Comparison of ENCODE assay signal across 8 cellular contexts in genomic region chr13:113951246-113951999, GRCh38. TPM values are rescaled to one million over a fixed set of nuclear protein-coding genes. Genes with fewer than 3 reads are reported as not detected.
DNase-seq lines count a peak whose midpoint lies in the region; ATAC-seq and TF ChIP-seq lines count a peak whose summit lies in the region.

No MANE protein-coding gene starts in this region.

- peaks cover 0 to 18% (median 8%) of the 10 kb centered on the region in 3 donors for H3K36me3 Mint-ChIP-seq in naive thymus-derived CD8-positive, alpha-beta T cell

- no peak for TF ChIP-seq EP300 in stomach (IDR thresholded peaks at IDR 0.05)

- ATAC-seq in naive thymus-derived CD8-positive, alpha-beta T cell, result peak; percentile 71 to 72

- intact Hi-C loops in stomach (cut with DNase I; ENCODE audit: low total_unique reads), result loop anchor here (5.0 kb wide), 1 partner anchor 276 kb away; no protein-coding TSS in a partner anchor

- WGBS in stomach, 5 donors, result 38 to 47% (median 41%) methylated on average over 38 to 42 of the region's 42 CpGs

- H3K4me1 Mint-ChIP-seq in naive thymus-derived CD8-positive, alpha-beta T cell, result peaks cover 4 to 22% (median 13%) of the 10 kb centered on the region in 4 donors

- H3K4me3 ChIP-seq in HFF-Myc (replicated peaks; ENCODE audit: low read depth, low read length) (no peak overlapping the region), fibroblast of mammary gland (ENCODE audit: control insufficient read depth, low read depth, low read length) (no peak overlapping the region), stomach (peak overlapping the region in 3 of 4 donors; percentile 3 to 21 (median 14))

- TF ChIP-seq POLR2A in stomach (IDR thresholded peaks at IDR 0.05), result no peak

- H3K27ac ChIP-seq in stomach, result peak overlapping the region in 1 of 5 donors; percentile 41

- no peaks in the 10 kb centered on the region for H3K9me3 ChIP-seq in stomach

- H3K27ac Mint-ChIP-seq in naive thymus-derived CD8-positive, alpha-beta T cell, result peak overlapping the region in 5 of 10 donors; percentile 9 to 84 (median 46)

- peaks cover 0 to 2% (median 0%) of the 10 kb centered on the region in 9 donors for H3K9me3 Mint-ChIP-seq in naive thymus-derived CD8-positive, alpha-beta T cell

- H3K36me3 ChIP-seq in stomach, result peaks cover 13 to 34% (median 24%) of the 10 kb centered on the region in 4 donors

- POLR2A ChIA-PET in naive thymus-derived CD8-positive, alpha-beta T cell (lab: Charles Lee), result no interaction called here

- H3K4me1 ChIP-seq in stomach, result peaks cover 10 to 28% (median 26%) of the 10 kb centered on the region in 4 donors

- H3K27me3 Mint-ChIP-seq in naive thymus-derived CD8-positive, alpha-beta T cell, result no peaks in the 10 kb centered on the region

- peak; percentile 65 for TF ChIP-seq CTCF in HFF-Myc (IDR thresholded peaks at IDR 0.05; ENCODE audit: low read depth, low read length, missing control alignments)
- peak; percentile 64 for TF ChIP-seq CTCF in fibroblast of mammary gland (conservative IDR thresholded peaks at IDR 0.05; ENCODE audit: control insufficient read depth, insufficient read depth, low read depth, low read length)
- TF ChIP-seq CTCF in stomach (IDR thresholded peaks at IDR 0.05), result peak in 5 of 7 experiments; percentile 69 to 95 (median 86)

- DNase-seq in ELR (ENCODE audit: low read depth) (peak; percentile 74), HFF-Myc (ENCODE audit: extremely low read depth, low read depth) (no peak), NCI-H510A treated with DMSO at 0.1 percent for 48 hours (lab: John Stamatoyannopoulos, UW) (peak; percentile 8), fibroblast of mammary gland (ENCODE audit: low read depth) (peak; percentile 65), stomach (peak; percentile 92), NCI-H2227 treated with DMSO at 0.1 percent for 48 hours (lab: John Stamatoyannopoulos, UW) (no peak)
- DNase-seq in activated CD8-positive, alpha-beta memory T cell treated with anti-CD3 and anti-CD28 coated beads, Interleukin-2, amount 50 U/mL, for 4 hours, result peak; percentile 39
- DNase-seq in naive thymus-derived CD8-positive, alpha-beta T cell, result peak in 9 of 10 donors; percentile 23 to 67 (median 40)

- no peaks in the 10 kb centered on the region for H3K27me3 ChIP-seq in stomach

- no peak overlapping the region for H3K4me3 Mint-ChIP-seq in naive thymus-derived CD8-positive, alpha-beta T cell

RNA-seq across cellular contexts. Expression of gene C13orf46, which starts 22.5 kb away (rescaled TPM):
- total RNA-seq in naive thymus-derived CD8-positive, alpha-beta T cell, result 10 to 100 TPM; 15.6 to 16.2 TPM
- polyA plus RNA-seq in naive thymus-derived CD8-positive, alpha-beta T cell, result 1 to 10 TPM in 1 of 3 donors, under 1 TPM in 2; 0.43 to 1.8 (median 0.67) TPM
- total RNA-seq in stomach, result 10 to 100 TPM in 2 of 5 donors, 1 to 10 TPM in 1, under 1 TPM in 1, not detected in 1; 0.58 to 32.6 (median 12.0) TPM
- polyA plus RNA-seq in stomach, result 10 to 100 TPM in 1 of 3 donors, 1 to 10 TPM in 1, under 1 TPM in 1; 0.95 to 17.6 (median 8.7) TPM

Comparison
In these comparisons a context has a peak if more than half of its experiments do, and no peak if none do; other contexts are left out.
1. DNase-seq: peak in ELR (single experiment), NCI-H510A treated with DMSO at 0.1 percent for 48 hours (single experiment), activated CD8-positive, alpha-beta memory T cell treated with anti-CD3 and anti-CD28 coated beads, Interleukin-2, amount 50 U/mL, for 4 hours (single experiment), fibroblast of mammary gland (single experiment), naive thymus-derived CD8-positive, alpha-beta T cell (9 of 10) and stomach (single experiment); none in HFF-Myc (single experiment) and NCI-H2227 treated with DMSO at 0.1 percent for 48 hours (single experiment).
2. H3K4me3 ChIP-seq: peak in stomach (3 of 4); none in HFF-Myc (single experiment) and fibroblast of mammary gland (single experiment).
3. Peak in every context shown above with its lines, with median percentiles within 50 percentile points of each other: CTCF ChIP-seq.